Comparison of ENCODE assay signal across 19 cellular contexts in the genomic region with DNA sequence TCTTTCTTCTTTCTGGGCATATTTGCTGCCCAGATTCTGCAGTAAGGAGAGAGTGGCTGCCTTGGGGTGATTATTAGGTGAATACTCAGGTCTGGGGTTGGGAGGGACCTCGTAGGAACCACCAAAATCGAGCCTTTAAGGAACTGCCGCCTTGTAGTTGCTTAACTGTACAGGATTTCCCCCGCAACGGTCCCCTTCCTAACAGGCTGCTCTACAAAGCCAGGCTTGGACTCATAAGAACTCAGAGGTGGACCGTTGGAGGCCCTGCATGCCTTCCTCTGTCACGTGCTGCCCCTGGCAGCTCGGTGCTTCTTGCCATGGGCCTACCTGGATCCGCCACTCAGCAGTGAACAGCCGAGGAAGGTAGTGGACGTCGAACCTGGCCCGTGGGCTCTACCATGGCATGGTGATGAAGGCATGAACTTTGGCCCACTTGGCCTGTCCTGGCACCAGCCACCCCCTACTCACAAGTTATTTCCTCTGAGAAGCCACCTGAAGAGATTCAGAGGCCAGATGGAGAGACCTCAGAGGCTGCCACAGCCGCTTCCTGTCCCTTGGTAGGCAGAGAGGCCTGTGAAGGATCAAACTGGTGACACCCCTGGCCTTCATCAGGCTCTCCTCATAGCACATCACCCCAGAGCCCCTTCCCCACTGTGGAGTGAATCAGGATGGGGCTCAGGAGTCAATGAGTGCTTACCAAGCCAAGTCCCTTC. TPM values are rescaled to one million over a fixed set of nuclear protein-coding genes. Genes with fewer than 3 reads are reported as not detected.
A peak's percentile ranks its signal among the peaks of the same experiment; 100 is the strongest.
DNase-seq lines count a peak whose midpoint lies in the region; ATAC-seq and TF ChIP-seq lines count a peak whose summit lies in the region.
"Had no signal": no experiment of that assay in that cellular context is flagged by ENCODE, and none has a peak within 500 bp of the region (broad histone marks: within the 10 kb centered on the region; RNA-seq: fewer than 3 reads in every experiment).

No MANE protein-coding gene starts in this region.

- TF ChIP-seq EP300 in sigmoid colon (IDR thresholded peaks at IDR 0.05), result no peak

- peaks cover 0 to 23% (median 6%) of the 10 kb centered on the region in 4 donors for H3K36me3 ChIP-seq in sigmoid colon
- H3K36me3 ChIP-seq in MM.1S (replicated peaks; ENCODE audit: insufficient read depth, low read length), result no peaks in the 10 kb centered on the region

- H3K9me3 ChIP-seq in sigmoid colon, result no peaks in the 10 kb centered on the region
- H3K9me3 ChIP-seq in MM.1S (replicated peaks; ENCODE audit: insufficient read depth, low read length), result no peaks in the 10 kb centered on the region
- H3K9me3 ChIP-seq: Caco-2, HAP-1 had no signal

- H3K4me2 ChIP-seq in MM.1S (ENCODE audit: low read depth, low read length), result no peak overlapping the region
- H3K4me2 ChIP-seq: PC-9 had no signal

- no peak for TF ChIP-seq POLR2A in sigmoid colon (IDR thresholded peaks at IDR 0.05)
- TF ChIP-seq POLR2A in erythroblast (IDR thresholded peaks at IDR 0.05; ENCODE audit: low read length), result no peak

- H3K4me1 ChIP-seq in sigmoid colon, result no peaks in the 10 kb centered on the region
- no peaks in the 10 kb centered on the region for H3K4me1 ChIP-seq in MM.1S (ENCODE audit: low read length)
- H3K4me1 ChIP-seq: HAP-1 had no signal

- ATAC-seq in activated T-cell treated with anti-CD3 and anti-CD28 coated beads, Interleukin-2, amount 50 U/mL, for 72 hours (replicated peaks in 1 of 2), result no peak
- no peak for ATAC-seq in activated naive CD8-positive, alpha-beta T cell treated with anti-CD3 and anti-CD28 coated beads, Interleukin-2, amount 50 U/mL, for 24 hours
- ATAC-seq in HG02852 (IDR thresholded peaks at IDR 0.05; ENCODE audit: unreplicated experiment), result no peak

- H3K27ac Mint-ChIP-seq in activated T-cell treated with anti-CD3 and anti-CD28 coated beads, Interleukin-2, amount 50 U/mL, for 24 hours, result peak overlapping the region; percentile 18
- H3K27ac Mint-ChIP-seq in activated T-cell treated with anti-CD3 and anti-CD28 coated beads, Interleukin-2, amount 50 U/mL, for 72 hours, result no peak overlapping the region
- peak overlapping the region; percentile 73 for H3K27ac Mint-ChIP-seq in activated naive CD8-positive, alpha-beta T cell treated with anti-CD3 and anti-CD28 coated beads, Interleukin-2, amount 50 U/mL, for 24 hours

- H3K27ac ChIP-seq in HL-60 (replicated peaks), result peak overlapping the region; percentile 77
- no peak overlapping the region for H3K27ac ChIP-seq in sigmoid colon
- H3K27ac ChIP-seq in MM.1S (ENCODE audit: low read length), result no peak overlapping the region
- H3K27ac ChIP-seq: PC-9 had no signal

- peaks cover 51% of the 10 kb centered on the region for H3K36me3 Mint-ChIP-seq in activated T-cell treated with anti-CD3 and anti-CD28 coated beads, Interleukin-2, amount 50 U/mL, for 24 hours (ENCODE audit: low read depth)
- peaks cover 3 to 6% of the 10 kb centered on the region in 2 donors for H3K36me3 Mint-ChIP-seq in activated T-cell treated with anti-CD3 and anti-CD28 coated beads, Interleukin-2, amount 50 U/mL, for 72 hours (ENCODE audit: insufficient read depth in 2 of 2)
- H3K36me3 Mint-ChIP-seq in activated naive CD8-positive, alpha-beta T cell treated with anti-CD3 and anti-CD28 coated beads, Interleukin-2, amount 50 U/mL, for 24 hours (ENCODE audit: low read depth), result peaks cover 36% of the 10 kb centered on the region

- H3K9me2 ChIP-seq in MM.1S (replicated peaks; ENCODE audit: insufficient read depth, low read length), result no peaks in the 10 kb centered on the region

- H4K20me1 ChIP-seq in MM.1S (ENCODE audit: insufficient read depth, low read length), result no peaks in the 10 kb centered on the region

- peaks cover 6% of the 10 kb centered on the region for H3K9me3 Mint-ChIP-seq in activated T-cell treated with anti-CD3 and anti-CD28 coated beads, Interleukin-2, amount 50 U/mL, for 24 hours
- H3K9me3 Mint-ChIP-seq in activated T-cell treated with anti-CD3 and anti-CD28 coated beads, Interleukin-2, amount 50 U/mL, for 72 hours, result peaks cover 2% of the 10 kb centered on the region in 2 donors
- peaks cover 7% of the 10 kb centered on the region for H3K9me3 Mint-ChIP-seq in activated naive CD8-positive, alpha-beta T cell treated with anti-CD3 and anti-CD28 coated beads, Interleukin-2, amount 50 U/mL, for 24 hours

- 90 to 96% methylated on average over 14 of the region's 14 CpGs for WGBS in sigmoid colon, 2 donors

- no peaks in the 10 kb centered on the region for H3K27me3 Mint-ChIP-seq in activated T-cell treated with anti-CD3 and anti-CD28 coated beads, Interleukin-2, amount 50 U/mL, for 24 hours
- no peaks in the 10 kb centered on the region for H3K27me3 Mint-ChIP-seq in activated T-cell treated with anti-CD3 and anti-CD28 coated beads, Interleukin-2, amount 50 U/mL, for 72 hours (ENCODE audit: low read depth)
- H3K27me3 Mint-ChIP-seq in activated naive CD8-positive, alpha-beta T cell treated with anti-CD3 and anti-CD28 coated beads, Interleukin-2, amount 50 U/mL, for 24 hours, result no peaks in the 10 kb centered on the region
- H3K27me3 Mint-ChIP-seq: CD4-positive, CD25-positive, alpha-beta regulatory T cell had no signal

- no peaks in the 10 kb centered on the region for H3F3A ChIP-seq in MM.1S (ENCODE audit: insufficient read depth, low read length)

- H3K4me3 ChIP-seq in HL-60 (replicated peaks; ENCODE audit: insufficient read depth, low read length), result no peak overlapping the region
- H3K4me3 ChIP-seq in sigmoid colon, result no peak overlapping the region
- H3K4me3 ChIP-seq in MM.1S (ENCODE audit: low read length), result no peak overlapping the region
- H3K4me3 ChIP-seq: HAP-1, K562, PC-9 had no signal

- no peaks in the 10 kb centered on the region for H3K27me3 ChIP-seq in HL-60 (ENCODE audit: insufficient read depth, poor library complexity, severe bottlenecking)
- no peaks in the 10 kb centered on the region for H3K27me3 ChIP-seq in sigmoid colon
- no peaks in the 10 kb centered on the region for H3K27me3 ChIP-seq in MM.1S (replicated peaks; ENCODE audit: insufficient read depth, low read length)

- no peak overlapping the region for H3K4me3 Mint-ChIP-seq in activated T-cell treated with anti-CD3 and anti-CD28 coated beads, Interleukin-2, amount 50 U/mL, for 24 hours
- no peak overlapping the region for H3K4me3 Mint-ChIP-seq in activated T-cell treated with anti-CD3 and anti-CD28 coated beads, Interleukin-2, amount 50 U/mL, for 72 hours
- no peak overlapping the region for H3K4me3 Mint-ChIP-seq in activated naive CD8-positive, alpha-beta T cell treated with anti-CD3 and anti-CD28 coated beads, Interleukin-2, amount 50 U/mL, for 24 hours
- H3K4me3 Mint-ChIP-seq: CD4-positive, CD25-positive, alpha-beta regulatory T cell had no signal

- DNase-seq in activated T-cell treated with anti-CD3 and anti-CD28 coated beads, Interleukin-2, amount 50 U/mL, for 24 hours, result no peak
- DNase-seq in activated T-cell treated with anti-CD3 and anti-CD28 coated beads, Interleukin-2, amount 50 U/mL, for 72 hours, result no peak
- DNase-seq in HL-60 (ENCODE audit: low read depth in 1 of 2, low spot score in 1 of 2) (peak in 1 of 2 experiments; percentile 75), sigmoid colon (peak; percentile 48), MM.1S (no peak), erythroblast (lab: John Stamatoyannopoulos, UW) (no peak)
- DNase-seq in activated naive CD8-positive, alpha-beta T cell treated with anti-CD3 and anti-CD28 coated beads, Interleukin-2, amount 50 U/mL, for 24 hours, result no peak
- DNase-seq: Caco-2; CD4-positive, CD25-positive, alpha-beta regulatory T cell; DMS53; NCI-H1048; NCI-H1436 treated with DMSO at 0.1 percent for 48 hours; NCI-H2081; NCI-H510A; NCI-H774; PC-9 had no signal

- no peak overlapping the region for H3K9ac ChIP-seq in MM.1S (ENCODE audit: low read length)

- intact Hi-C loops in sigmoid colon (cut with DNase I), result no loop called here

- TF ChIP-seq CTCF in HL-60 (IDR thresholded peaks at IDR 0.05; ENCODE audit: insufficient read depth, low read length) (no peak), sigmoid colon (IDR thresholded peaks at IDR 0.05) (no peak), MM.1S (IDR thresholded peaks at IDR 0.05; ENCODE audit: low read length) (no peak)

- H3K4me1 Mint-ChIP-seq in activated T-cell treated with anti-CD3 and anti-CD28 coated beads, Interleukin-2, amount 50 U/mL, for 24 hours (ENCODE audit: low read depth), result peaks cover 8% of the 10 kb centered on the region
- peaks cover 7% of the 10 kb centered on the region for H3K4me1 Mint-ChIP-seq in activated T-cell treated with anti-CD3 and anti-CD28 coated beads, Interleukin-2, amount 50 U/mL, for 72 hours (ENCODE audit: low read depth)
- peaks cover 25% of the 10 kb centered on the region for H3K4me1 Mint-ChIP-seq in activated naive CD8-positive, alpha-beta T cell treated with anti-CD3 and anti-CD28 coated beads, Interleukin-2, amount 50 U/mL, for 24 hours
- H3K4me1 Mint-ChIP-seq: CD4-positive, CD25-positive, alpha-beta regulatory T cell had no signal

- no peak overlapping the region for H2AFZ ChIP-seq in MM.1S (ENCODE audit: low read length)
- H2AFZ ChIP-seq: PC-9 had no signal

- H3K79me2 ChIP-seq in MM.1S (ENCODE audit: low read length), result no peaks in the 10 kb centered on the region

RNA-seq across cellular contexts. Expression of a gene that starts 54.6 kb away (rescaled TPM):
- 10 to 100 TPM; 16.0 to 17.8 TPM for total RNA-seq in activated T-cell treated with anti-CD3 and anti-CD28 coated beads, Interleukin-2, amount 50 U/mL, for 72 hours
- total RNA-seq in sigmoid colon, result 10 to 100 TPM in 2 of 4 donors, 1 to 10 TPM in 2; 5.9 to 17.5 (median 9.3) TPM
- 10 to 100 TPM in 1 of 3 donors, 1 to 10 TPM in 2; 3.0 to 14.1 (median 3.0) TPM for polyA plus RNA-seq in sigmoid colon
